ENCODE assay signal across 11 cellular contexts in genomic region chr22:40535642-40536041, GRCh38.
A peak's percentile ranks its signal among the peaks of the same experiment; 100 is the strongest.
DNase-seq lines count a peak whose midpoint lies in the region; ATAC-seq and TF ChIP-seq lines count a peak whose summit lies in the region.
"Had no signal": no experiment of that assay in that cellular context is flagged by ENCODE, and none has a peak within 500 bp of the region (broad histone marks: within the 10 kb centered on the region; RNA-seq: fewer than 3 reads in every experiment).

No MANE protein-coding gene starts in this region.

- no peaks in the 10 kb centered on the region for H3K36me3 ChIP-seq in DND-41 (ENCODE audit: insufficient read depth, low read length)
- no peaks in the 10 kb centered on the region for H3K36me3 ChIP-seq in OCI-LY7 (ENCODE audit: insufficient read depth, low read length)
- no peaks in the 10 kb centered on the region for H3K36me3 ChIP-seq in sigmoid colon

- H3K27me3 ChIP-seq in DND-41 (ENCODE audit: insufficient read depth, low read length, poor library complexity) = no peaks in the 10 kb centered on the region
- H3K27me3 ChIP-seq in sigmoid colon = no peaks in the 10 kb centered on the region

- H3K9me3 ChIP-seq in DND-41 (ENCODE audit: insufficient read depth, low read length, severe bottlenecking) (no peaks in the 10 kb centered on the region), OCI-LY7 (ENCODE audit: low read length) (no peaks in the 10 kb centered on the region), sigmoid colon (no peaks in the 10 kb centered on the region)

- H3K27ac ChIP-seq in DND-41 (ENCODE audit: low read length) (peak overlapping the region; percentile 85), OCI-LY7 (ENCODE audit: low read depth, low read length, poor library complexity, severe bottlenecking) (peak overlapping the region; percentile 68), sigmoid colon (peak overlapping the region in 3 of 4 donors; percentile 33 to 62 (median 37))
- H3K27ac ChIP-seq: parathyroid adenoma had no signal

- POLR2A ChIA-PET in OCI-LY7 (lab: Charles Lee) = no interaction called here

- TF ChIP-seq EP300 in sigmoid colon (IDR thresholded peaks at IDR 0.05) = no peak

- no peaks in the 10 kb centered on the region for H3K27me3 Mint-ChIP-seq in chondrocyte (ENCODE audit: low read depth)
- H3K27me3 Mint-ChIP-seq in stimulated activated naive B cell treated with anti-CD40 and anti-IgM and Interleukin-4, amounts not matched to agents 10 μg/mL and 1 μg/mL and 100 μg/mL, for 72 hours = no peaks in the 10 kb centered on the region

- H3K4me1 ChIP-seq in DND-41 (ENCODE audit: insufficient read depth, low read length) (peaks cover 50% of the 10 kb centered on the region), OCI-LY7 (ENCODE audit: insufficient read depth, low read length, poor library complexity, severe bottlenecking) (peaks cover 49% of the 10 kb centered on the region), sigmoid colon (peaks cover 0 to 46% (median 42%) of the 10 kb centered on the region in 4 donors)

- peaks cover 49% of the 10 kb centered on the region for H3K4me1 Mint-ChIP-seq in chondrocyte (ENCODE audit: low read depth)
- H3K4me1 Mint-ChIP-seq in stimulated activated naive B cell treated with anti-CD40 and anti-IgM and Interleukin-4, amounts not matched to agents 10 μg/mL and 1 μg/mL and 100 μg/mL, for 72 hours = peaks cover 32 to 40% of the 10 kb centered on the region in 2 donors

- DNase-seq in DND-41 (no peak), OCI-LY7 (ENCODE audit: low spot score) (no peak), chondrocyte (ENCODE audit: low spot score) (no peak), sigmoid colon (no peak), NCI-H1092 treated with DMSO at 0.1 percent for 48 hours (lab: John Stamatoyannopoulos, UW) (no peak)
- no peak for DNase-seq in stimulated activated naive B cell treated with anti-CD40 and anti-IgM and Interleukin-4, amounts not matched to agents 10 μg/mL and 1 μg/mL and 100 μg/mL, for 72 hours
- DNase-seq: MM.1S; NK-92 treated with Interleukin-12 subunit alpha and Interleukin-12 subunit beta, amount 100 ng/mL, for 24 hours had no signal

- no peaks in the 10 kb centered on the region for H3K9me2 ChIP-seq in OCI-LY7 (ENCODE audit: insufficient read depth, low read length)

- CTCF ChIA-PET in OCI-LY7 (lab: Charles Lee; ENCODE audit: unreplicated experiment) = no interaction called here

- no peaks in the 10 kb centered on the region for H3K36me3 Mint-ChIP-seq in chondrocyte (ENCODE audit: low read depth)
- H3K36me3 Mint-ChIP-seq in stimulated activated naive B cell treated with anti-CD40 and anti-IgM and Interleukin-4, amounts not matched to agents 10 μg/mL and 1 μg/mL and 100 μg/mL, for 72 hours = peaks cover 3% of the 10 kb centered on the region in 2 donors

- peak overlapping the region; percentile 88 for H3K27ac Mint-ChIP-seq in chondrocyte (ENCODE audit: unreplicated experiment)
- no peak overlapping the region for H3K27ac Mint-ChIP-seq in stimulated activated naive B cell treated with anti-CD40 and anti-IgM and Interleukin-4, amounts not matched to agents 10 μg/mL and 1 μg/mL and 100 μg/mL, for 72 hours

- ATAC-seq in DND-41 (ENCODE audit: insufficient read depth, low read depth) (no peak), GM19023 (IDR thresholded peaks at IDR 0.05; ENCODE audit: unreplicated experiment) (no peak), GM18861 (IDR thresholded peaks at IDR 0.05; ENCODE audit: unreplicated experiment) (no peak)
- ATAC-seq in stimulated activated naive B cell treated with anti-CD40 and anti-IgM and Interleukin-4, amounts not matched to agents 10 μg/mL and 1 μg/mL and 100 μg/mL, for 72 hours (replicated peaks) = no peak

- no peaks in the 10 kb centered on the region for H3K9me3 Mint-ChIP-seq in chondrocyte (ENCODE audit: low read depth)
- no peaks in the 10 kb centered on the region for H3K9me3 Mint-ChIP-seq in stimulated activated naive B cell treated with anti-CD40 and anti-IgM and Interleukin-4, amounts not matched to agents 10 μg/mL and 1 μg/mL and 100 μg/mL, for 72 hours

- WGBS in sigmoid colon, 2 donors = 91 to 93% methylated on average over 2 of the region's 2 CpGs

- H3K4me3 ChIP-seq in DND-41 (ENCODE audit: low read depth in 1 of 2, low read length in 2 of 2) (no peak overlapping the region), OCI-LY7 (ENCODE audit: low read depth, low read length, poor library complexity, severe bottlenecking) (no peak overlapping the region), sigmoid colon (no peak overlapping the region)

- H2AFZ ChIP-seq in DND-41 (ENCODE audit: low read depth, low read length) (no peak overlapping the region), OCI-LY7 (ENCODE audit: low read length) (no peak overlapping the region)
- H2AFZ ChIP-seq: parathyroid adenoma had no signal

- TF ChIP-seq POLR2A in sigmoid colon (IDR thresholded peaks at IDR 0.05) = no peak

- TF ChIP-seq CTCF in DND-41 (IDR thresholded peaks at IDR 0.05; ENCODE audit: borderline replicate concordance, extremely low read depth, low read length, poor library complexity, severe bottlenecking) (no peak), OCI-LY7 (conservative IDR thresholded peaks at IDR 0.05; ENCODE audit: low read length) (no peak), chondrocyte (IDR thresholded peaks at IDR 0.05) (no peak), sigmoid colon (IDR thresholded peaks at IDR 0.05) (no peak)

- H4K20me1 ChIP-seq in DND-41 (ENCODE audit: insufficient read depth, low read length) (no peaks in the 10 kb centered on the region), OCI-LY7 (ENCODE audit: insufficient read depth, low read length) (no peaks in the 10 kb centered on the region)

- peaks cover 31% of the 10 kb centered on the region for H3K79me2 ChIP-seq in DND-41 (ENCODE audit: insufficient read depth, low read length)
- H3K79me2 ChIP-seq in OCI-LY7 (ENCODE audit: insufficient read depth, low read depth, low read length) = peaks cover 36% of the 10 kb centered on the region
- H3K79me2 ChIP-seq: parathyroid adenoma had no signal

- no peak overlapping the region for H3K4me3 Mint-ChIP-seq in chondrocyte (ENCODE audit: unreplicated experiment)
- H3K4me3 Mint-ChIP-seq in stimulated activated naive B cell treated with anti-CD40 and anti-IgM and Interleukin-4, amounts not matched to agents 10 μg/mL and 1 μg/mL and 100 μg/mL, for 72 hours = no peak overlapping the region

- no peak overlapping the region for H3K4me2 ChIP-seq in DND-41 (ENCODE audit: insufficient read depth, low read length)
- no peak overlapping the region for H3K4me2 ChIP-seq in OCI-LY7 (ENCODE audit: low read length)

- BruUV-seq in OCI-LY7 (replicated peaks; lab: Mats Ljungman, UMichigan) = no TSS peak

- intact Hi-C loops in OCI-LY7 (cut with micrococcal nuclease; ENCODE audit: unreplicated experiment) (no loop called here), sigmoid colon (cut with DNase I) (no loop called here)

- H3K9ac ChIP-seq in DND-41 (ENCODE audit: low read depth, low read length) = 0 out of 2 replicates have a peak overlapping the region, but pooled peaks have one; percentile 48
- H3K9ac ChIP-seq: parathyroid adenoma had no signal
